Comparison of ENCODE assay signal across 19 cellular contexts in genomic region chr22:38017939-38018885, GRCh38. TPM values are rescaled to one million over a fixed set of nuclear protein-coding genes. Genes with fewer than 3 reads are reported as not detected.
DNase-seq lines count a peak whose midpoint lies in the region; ATAC-seq and TF ChIP-seq lines count a peak whose summit lies in the region.
"Had no signal": no experiment of that assay in that cellular context is flagged by ENCODE, and none has a peak within 500 bp of the region (broad histone marks: within the 10 kb centered on the region; RNA-seq: fewer than 3 reads in every experiment).

No MANE protein-coding gene starts in this region.

- H3K79me1 ChIP-seq in IMR-90 (ENCODE audit: low read depth in 1 of 2, low read length in 2 of 2) = no peaks in the 10 kb centered on the region

- no peak overlapping the region for H2BK120ac ChIP-seq in IMR-90 (ENCODE audit: low read depth, low read length)

- no peak for TF ChIP-seq POLR2A in IMR-90 (IDR thresholded peaks at IDR 0.05; ENCODE audit: low read depth, low read length)

- no peaks in the 10 kb centered on the region for H3K9me1 ChIP-seq in IMR-90 (ENCODE audit: insufficient read depth, low read length)

- in situ Hi-C loops in IMR-90 (cut with MboI; ENCODE audit: low sequenced_read_pairs) (no loop called here), mammary epithelial cell (cut with MboI; ENCODE audit: low sequenced_read_pairs in 2 of 2) (no loop called here)

- H3K14ac ChIP-seq in IMR-90 (replicated peaks; ENCODE audit: low read depth, low read length) = no peak overlapping the region

- no peak overlapping the region for H2BK15ac ChIP-seq in IMR-90 (ENCODE audit: low read depth, low read length)

- H3K4me1 ChIP-seq in IMR-90 (ENCODE audit: control insufficient read depth, insufficient read depth, low read length) (peaks cover 9% of the 10 kb centered on the region), mammary epithelial cell (ENCODE audit: insufficient read depth, low read length) (peaks cover 10% of the 10 kb centered on the region), muscle layer of colon (ENCODE audit: insufficient read depth, low read length) (peaks cover 21% of the 10 kb centered on the region)
- H3K4me1 ChIP-seq: foreskin keratinocyte had no signal

- no TSS peak for BruUV-seq in IMR-90 (replicated peaks; lab: Mats Ljungman, UMichigan)
- BruUV-seq in mammary epithelial cell (replicated peaks; lab: Mats Ljungman, UMichigan) = no TSS peak

- 98% methylated on average over 8 of the region's 12 CpGs; no CpG with 5 or more reads in 1 of the 2 experiments for WGBS in IMR-90 (ENCODE audit: extremely low coverage in 2 of 2, insufficient read length in 1 of 2), 2 experiments
- WGBS in mammary epithelial cell (ENCODE audit: low coverage, missing lambda C conversion rate) = 84% methylated on average over 10 of the region's 12 CpGs

- H4K20me1 ChIP-seq in IMR-90 (ENCODE audit: insufficient read depth, low read length) (no peaks in the 10 kb centered on the region), mammary epithelial cell (ENCODE audit: insufficient read depth, low read length) (no peaks in the 10 kb centered on the region)

- H3K9me3 ChIP-seq in IMR-90 (ENCODE audit: control insufficient read depth, insufficient read depth, low read length) = no peaks in the 10 kb centered on the region
- H3K9me3 ChIP-seq in mammary epithelial cell (replicated peaks; ENCODE audit: insufficient read depth, low read length) = no peaks in the 10 kb centered on the region
- no peaks in the 10 kb centered on the region for H3K9me3 ChIP-seq in muscle layer of colon (ENCODE audit: low read length)

- POLR2A ChIA-PET in IMR-90 (lab: Charles Lee; ENCODE audit: unreplicated experiment) = no interaction called here

- H3K4me2 ChIP-seq in IMR-90 (ENCODE audit: low read depth, low read length) (no peak overlapping the region), mammary epithelial cell (ENCODE audit: insufficient read depth, low read depth, low read length) (no peak overlapping the region)

- no peak overlapping the region for H3K27ac ChIP-seq in IMR-90 (ENCODE audit: insufficient read depth, low read length)
- no peak overlapping the region for H3K27ac ChIP-seq in mammary epithelial cell (ENCODE audit: insufficient read depth, low read depth, low read length)
- H3K27ac ChIP-seq in muscle layer of colon (ENCODE audit: low read depth, low read length) = peak overlapping the region; percentile 64
- peak overlapping the region; percentile 100 for H3K27ac ChIP-seq in substantia nigra (ENCODE audit: low read depth, low read length, poor library complexity, severe bottlenecking)
- H3K27ac ChIP-seq: foreskin keratinocyte, GM23248 had no signal

- H4K8ac ChIP-seq in IMR-90 (ENCODE audit: low read depth in 2 of 2, low read length in 2 of 2) = peak overlapping the region in 1 of 2 experiments; percentile 77; a peak in 1 of 4 replicates

- intact Hi-C loops in IMR-90 (cut with micrococcal nuclease) = no loop called here
- intact Hi-C loops in mammary epithelial cell (cut with micrococcal nuclease) = no loop called here
- intact Hi-C loops in left colon (cut with DNase I, micrococcal nuclease) = no loop called here

- no peak overlapping the region for H3K23ac ChIP-seq in IMR-90 (ENCODE audit: low read depth, low read length)

- no peak overlapping the region for H2BK5ac ChIP-seq in IMR-90 (ENCODE audit: low read depth, low read length, poor library complexity, severe bottlenecking)

- peaks cover 2% of the 10 kb centered on the region for H3K27me3 ChIP-seq in IMR-90 (ENCODE audit: control insufficient read depth, insufficient read depth, low read length)
- H3K27me3 ChIP-seq in mammary epithelial cell (ENCODE audit: insufficient read depth, low read length) = no peaks in the 10 kb centered on the region
- H3K27me3 ChIP-seq in muscle layer of colon (ENCODE audit: control insufficient read depth in 1 of 2, insufficient read depth in 2 of 2, low read length in 2 of 2) = no peaks in the 10 kb centered on the region
- H3K27me3 ChIP-seq: foreskin keratinocyte, spleen had no signal

- no peak overlapping the region for H3K56ac ChIP-seq in IMR-90 (ENCODE audit: extremely low read depth, insufficient read depth, low read length)

- H2AFZ ChIP-seq in IMR-90 (replicated peaks; ENCODE audit: low read length, poor library complexity) = peak overlapping the region; percentile 49
- peak overlapping the region; percentile 81 for H2AFZ ChIP-seq in mammary epithelial cell (ENCODE audit: low read depth, low read length)
- H2AFZ ChIP-seq: GM23248 had no signal

- H2AK5ac ChIP-seq in IMR-90 (ENCODE audit: low read depth, low read length) = peak overlapping the region; percentile 45; the same call in 1 of the 2 replicates

- H3K4me3 ChIP-seq in IMR-90 (ENCODE audit: insufficient read depth, low read depth, low read length) = no peak overlapping the region
- H3K4me3 ChIP-seq in mammary epithelial cell (replicated peaks in 1 of 3; ENCODE audit: insufficient read depth in 1 of 3, low read depth in 2 of 3, low read length in 3 of 3) = no peak overlapping the region
- no peak overlapping the region for H3K4me3 ChIP-seq in muscle layer of colon (ENCODE audit: low read depth in 1 of 2, low read length in 2 of 2)
- H3K4me3 ChIP-seq: GM23248, spleen had no signal

- H4K91ac ChIP-seq in IMR-90 (ENCODE audit: insufficient read depth, low read depth, low read length) = no peak overlapping the region

- H3K36me3 ChIP-seq in IMR-90 (ENCODE audit: control insufficient read depth, insufficient read depth, low read length) (no peaks in the 10 kb centered on the region), mammary epithelial cell (ENCODE audit: insufficient read depth, low read length) (no peaks in the 10 kb centered on the region), muscle layer of colon (ENCODE audit: insufficient read depth, low read length) (no peaks in the 10 kb centered on the region)
- H3K36me3 ChIP-seq: spleen had no signal

- dilution Hi-C loops in IMR-90 (cut with HindIII; ENCODE audit: low sequenced_read_pairs, unreplicated experiment) (no loop called here), mammary epithelial cell (cut with HindIII; ENCODE audit: low sequenced_read_pairs) (no loop called here)

- H4K5ac ChIP-seq in IMR-90 (ENCODE audit: low read depth, low read length) = no peak overlapping the region

- CTCF ChIA-PET in IMR-90 (lab: Yijun Ruan, JAX) (no interaction called here), mammary epithelial cell (lab: Charles Lee; ENCODE audit: low non-redundant PET) (no interaction called here)

- peak overlapping the region; percentile 14; the same call in 1 of the 2 replicates for H2BK20ac ChIP-seq in IMR-90 (ENCODE audit: low read depth, low read length)

- no peak for TF ChIP-seq RAD21 in IMR-90 (IDR thresholded peaks at IDR 0.05; ENCODE audit: low read length)

- H3K18ac ChIP-seq in IMR-90 (ENCODE audit: low read depth, low read length) = no peak overlapping the region

- TF ChIP-seq CTCF in IMR-90 (conservative IDR thresholded peaks at IDR 0.05; ENCODE audit: low read depth, low read length) (no peak), mammary epithelial cell (conservative IDR thresholded peaks at IDR 0.05 in 1 of 2, IDR thresholded peaks at IDR 0.05 in 1 of 2; ENCODE audit: extremely low read depth in 1 of 2, insufficient read depth in 1 of 2, low read depth in 1 of 2, low read length in 2 of 2) (no peak)

- H3K79me2 ChIP-seq in mammary epithelial cell (ENCODE audit: insufficient read depth, low read length) = no peaks in the 10 kb centered on the region

- no peak overlapping the region for H3K4ac ChIP-seq in IMR-90 (ENCODE audit: low read depth, low read length)

- ATAC-seq in IMR-90 (ENCODE audit: low read depth) = no peak
- ATAC-seq in HG03097 (IDR thresholded peaks at IDR 0.05; ENCODE audit: low FRiP score, unreplicated experiment) = no peak
- no peak for ATAC-seq in left colon
- ATAC-seq: foreskin keratinocyte; naive thymus-derived CD4-positive, alpha-beta T cell had no signal

- H2AK9ac ChIP-seq in IMR-90 (replicated peaks; ENCODE audit: low read depth, low read length, poor library complexity) = peak overlapping the region; percentile 7

- no peak for DNase-seq in IMR-90
- DNase-seq in mammary epithelial cell = no peak
- no peak for DNase-seq in substantia nigra (lab: John Stamatoyannopoulos, UW)
- DNase-seq in amniotic stem cell (lab: John Stamatoyannopoulos, UW) = no peak
- DNase-seq in left colon = no peak
- DNase-seq: activated CD4-positive, alpha-beta T cell treated with anti-CD3 and anti-CD28 coated beads for 48 hours; CD8-positive, alpha-beta memory T cell; foreskin keratinocyte; islet precursor cell; naive thymus-derived CD4-positive, alpha-beta T cell; NCI-H1694 treated with DMSO at 0.1 percent for 48 hours; SHP77; spleen; stimulated activated CD4-positive, alpha-beta T cell treated with anti-CD3 and anti-CD28 coated beads, Interleukin-4, amount 100 ng/mL, for 4 hours had no signal

- H3K9ac ChIP-seq in IMR-90 (ENCODE audit: low read depth, low read length) (no peak overlapping the region), mammary epithelial cell (ENCODE audit: insufficient read depth, low read length) (no peak overlapping the region), muscle layer of colon (ENCODE audit: low read length) (no peak overlapping the region)
- H3K9ac ChIP-seq: GM23248 had no signal

TF ChIP-seq in IMR-90, 13 proteins besides CTCF, POLR2A, EP300 and RAD21:
- TF ChIP-seq CHD1 (IDR thresholded peaks at IDR 0.05; ENCODE audit: low read depth, low read length) (no peak), RCOR1 (IDR thresholded peaks at IDR 0.05; ENCODE audit: insufficient replicate concordance, low read length) (no peak), CEBPB (IDR thresholded peaks at IDR 0.05; ENCODE audit: low read depth, low read length) (no peak), NFE2L2 (IDR thresholded peaks at IDR 0.05; ENCODE audit: low read depth, low read length) (no peak), BHLHE40 (IDR thresholded peaks at IDR 0.05; ENCODE audit: low read depth, low read length) (no peak), MAZ (IDR thresholded peaks at IDR 0.05; ENCODE audit: borderline replicate concordance, low read depth, low read length) (no peak)
TF ChIP-seq in IMR-90: peak in this region for 0.

RNA-seq across cellular contexts. Expression of gene SOX10, which starts 33.9 kb away (rescaled TPM):
- total RNA-seq in IMR-90 (2012; rRNA removed) = not detected in 2 replicates
- not detected in 2 replicates for polyA plus RNA-seq in IMR-90 (2012; rRNA removed)
- polyA plus RNA-seq in IMR-90 (2012; cell fraction: cytosol; rRNA removed) = not detected in 2 replicates
- not detected in 2 replicates for polyA plus RNA-seq in IMR-90 (2012; cell fraction: nucleus; rRNA removed; ENCODE audit: low replicate concordance)
- 10 to 100 TPM in 1 of 2 donors, not detected in 1; 10.7 TPM for total RNA-seq in mammary epithelial cell
- not detected for polyA plus RNA-seq in mammary epithelial cell
- polyA minus RNA-seq in mammary epithelial cell = not detected
- total RNA-seq in left colon = 1 to 10 TPM; 1.5 to 3.7 TPM
- total RNA-seq: activated T-helper 1 cell treated with anti-CD3 and anti-CD28 coated beads, Interleukin-12 subunit alpha, Interleukin-12 subunit beta, Interleukin-2, Interleukin-4 antibody, amounts not matched to agents 30 ng/mL and 10 ng/mL and 1 ng/mL, durations not matched to agents 14 hours and 24 hours and 36 hours; CD8-positive, alpha-beta memory T cell; epithelial cell of proximal tubule; foreskin keratinocyte; GM23248; naive thymus-derived CD4-positive, alpha-beta T cell had no signal
- polyA plus RNA-seq: CD8-positive, alpha-beta memory T cell; GM23248; naive thymus-derived CD4-positive, alpha-beta T cell had no signal

RNA-seq across cellular contexts. Expression of gene PICK1, which starts 39.0 kb away (rescaled TPM):
- 14.4 and 16.5 TPM in 2 replicates for total RNA-seq in IMR-90 (2012; rRNA removed)
- 21.0 and 22.1 TPM in 2 replicates for polyA plus RNA-seq in IMR-90 (2012; rRNA removed)
- polyA plus RNA-seq in IMR-90 (2012; cell fraction: cytosol; rRNA removed) = 21.3 and 24.6 TPM in 2 replicates
- polyA plus RNA-seq in IMR-90 (2012; cell fraction: nucleus; rRNA removed; ENCODE audit: low replicate concordance) = 95.1 and 119 TPM in 2 replicates
- 10 to 100 TPM; 38.8 to 40.7 TPM for total RNA-seq in mammary epithelial cell
- 35.4 TPM for polyA plus RNA-seq in mammary epithelial cell
- polyA minus RNA-seq in mammary epithelial cell = 33.2 TPM
- total RNA-seq in left colon = 10 to 100 TPM; 34.3 to 40.4 TPM

Comparison
In these comparisons a context has a peak if more than half of its experiments do, and no peak if none do; other contexts are left out.
1. H3K27ac ChIP-seq: peak in muscle layer of colon (single experiment) and substantia nigra (single experiment); none in IMR-90 (single experiment) and mammary epithelial cell (single experiment).